Comparison of ENCODE assay signal across 7 cellular contexts in genomic region chr22:22942511-22943329, GRCh38. TPM values are rescaled to one million over a fixed set of nuclear protein-coding genes. Genes with fewer than 3 reads are reported as not detected.
DNase-seq lines count a peak whose midpoint lies in the region; ATAC-seq and TF ChIP-seq lines count a peak whose summit lies in the region.

No MANE protein-coding gene starts in this region.

- H3K9me3 ChIP-seq in left lung, result no peaks in the 10 kb centered on the region

- intact Hi-C loops in left lung (cut with DNase I), result no loop called here

- H3K4me1 ChIP-seq in left lung, result no peaks in the 10 kb centered on the region

- TF ChIP-seq CTCF in GM12874 (IDR thresholded peaks at IDR 0.05; ENCODE audit: insufficient read depth, low read depth, low read length), result peak; percentile 88
- TF ChIP-seq CTCF in WI38 (IDR thresholded peaks at IDR 0.05; ENCODE audit: low read depth, low read length), result peak; percentile 57
- peak; percentile 78 for TF ChIP-seq CTCF in cardiac fibroblast (IDR thresholded peaks at IDR 0.05; ENCODE audit: low read depth, low read length)
- TF ChIP-seq CTCF in left lung (IDR thresholded peaks at IDR 0.05), result peak; percentile 50 to 65

- H3K27ac ChIP-seq in left lung, result no peak overlapping the region

- H3K36me3 ChIP-seq in left lung, result no peaks in the 10 kb centered on the region

- peak; percentile 15 for DNase-seq in NCI-H1105 (lab: John Stamatoyannopoulos, UW)
- DNase-seq in cardiac fibroblast (ENCODE audit: low read depth in 2 of 2), result peak; percentile 62 to 63
- DNase-seq in left lung, result peak; percentile 59 to 61
- peak; percentile 53 to 72 (median 61) for DNase-seq in stimulated activated CD4-positive, alpha-beta T cell treated with anti-CD3 and anti-CD28 coated beads, TNF-alpha, amount 100 ng/mL, for 24 hours (ENCODE audit: low read depth in 3 of 3)

- ATAC-seq in left lung (peak; percentile 78), HG03025 (IDR thresholded peaks at IDR 0.05; ENCODE audit: low FRiP score, unreplicated experiment) (no peak)

- H3K27me3 ChIP-seq in left lung, result peaks cover 0 to 23% of the 10 kb centered on the region in 2 donors

- H3K4me3 ChIP-seq in WI38 (ENCODE audit: low read depth, low read length) (no peak overlapping the region), cardiac fibroblast (replicated peaks in 1 of 2; ENCODE audit: low read depth in 2 of 2, low read length in 2 of 2) (no peak overlapping the region), left lung (no peak overlapping the region)

RNA-seq across cellular contexts. Expression of gene IGLL5, which starts 55.1 kb away (rescaled TPM):
- total RNA-seq in left lung, result 10 to 100 TPM in 1 of 2 donors, 1 to 10 TPM in 1; 8.1 to 10.6 TPM
